20 cellular contexts compared by ENCODE assay signal in the genomic region with DNA sequence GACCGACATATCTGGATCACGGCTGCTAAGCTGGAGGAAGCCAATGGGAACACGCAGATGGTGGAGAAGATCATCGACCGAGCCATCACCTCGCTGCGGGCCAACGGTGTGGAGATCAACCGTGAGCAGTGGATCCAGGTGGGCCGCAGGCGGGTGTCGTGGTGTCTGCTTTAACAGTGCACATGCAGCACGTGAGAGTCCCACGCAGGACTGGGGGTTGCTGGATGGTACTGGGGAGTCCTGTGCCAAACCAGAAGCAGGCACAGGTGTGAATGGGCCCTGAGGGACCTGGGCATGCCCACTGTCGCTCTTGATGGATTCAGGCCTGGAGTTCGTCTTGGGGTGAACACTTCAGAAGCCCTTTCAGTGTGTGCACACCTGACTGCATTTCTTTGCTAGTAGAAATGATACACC. TPM values are rescaled to one million over a fixed set of nuclear protein-coding genes. Genes with fewer than 3 reads are reported as not detected.
DNase-seq lines count a peak whose midpoint lies in the region; ATAC-seq and TF ChIP-seq lines count a peak whose summit lies in the region.
"Had no signal": no experiment of that assay in that cellular context is flagged by ENCODE, and none has a peak within 500 bp of the region (broad histone marks: within the 10 kb centered on the region; RNA-seq: fewer than 3 reads in every experiment).

No MANE protein-coding gene starts in this region.

- H3K4me1 Mint-ChIP-seq in activated CD8-positive, alpha-beta memory T cell treated with anti-CD3 and anti-CD28 coated beads, Interleukin-2, amount 10 ng/mL, durations not matched to agents 7 days and 5 days = peaks cover 61% of the 10 kb centered on the region
- peaks cover 31% of the 10 kb centered on the region for H3K4me1 Mint-ChIP-seq in activated T-helper 17 cell treated with anti-CD3 and anti-CD28 coated beads, Interleukin-2, amount 50 U/mL, for 72 hours
- H3K4me1 Mint-ChIP-seq in natural killer cell = peaks cover 25 to 32% of the 10 kb centered on the region in 2 donors

- H3K4me3 ChIP-seq in WERI-Rb-1 (ENCODE audit: low read depth, low read length) (no peak overlapping the region), lower leg skin (ENCODE audit: low read depth, poor library complexity, severe bottlenecking) (no peak overlapping the region)
- H3K4me3 ChIP-seq: breast epithelium, Peyer's patch, SK-N-MC, upper lobe of left lung had no signal

- TF ChIP-seq POLR2A in lower leg skin (IDR thresholded peaks at IDR 0.05) = no peak

- TF ChIP-seq CTCF in natural killer cell (IDR thresholded peaks at IDR 0.05) = no peak
- no peak for TF ChIP-seq CTCF in WERI-Rb-1 (IDR thresholded peaks at IDR 0.05; ENCODE audit: low read depth, low read length)
- no peak for TF ChIP-seq CTCF in lower leg skin (IDR thresholded peaks at IDR 0.05)

- no peaks in the 10 kb centered on the region for H3K27me3 ChIP-seq in WERI-Rb-1 (ENCODE audit: insufficient read depth, low read depth, severe bottlenecking)
- H3K27me3 ChIP-seq: breast epithelium, Peyer's patch, upper lobe of left lung had no signal

- CTCF ChIA-PET in activated CD8-positive, alpha-beta memory T cell treated with anti-CD3 and anti-CD28 coated beads, Interleukin-2, amount 10 ng/mL, durations not matched to agents 7 days and 5 days (lab: Charles Lee) = interaction anchor here (1.3 to 2.5 kb wide), 3 partner anchors 20 to 31 kb away, joined by 4 to 20 read pairs (median 12); a partner anchor contains a TSS

- peaks cover 57% of the 10 kb centered on the region for H3K36me3 Mint-ChIP-seq in activated CD8-positive, alpha-beta memory T cell treated with anti-CD3 and anti-CD28 coated beads, Interleukin-2, amount 10 ng/mL, durations not matched to agents 7 days and 5 days
- H3K36me3 Mint-ChIP-seq in activated T-helper 17 cell treated with anti-CD3 and anti-CD28 coated beads, Interleukin-2, amount 50 U/mL, for 72 hours (ENCODE audit: low read depth) = peaks cover 84% of the 10 kb centered on the region
- H3K36me3 Mint-ChIP-seq in natural killer cell = peaks cover 7% of the 10 kb centered on the region

- peak; percentile 37 for ATAC-seq in activated CD8-positive, alpha-beta memory T cell treated with anti-CD3 and anti-CD28 coated beads, Interleukin-2, amount 10 ng/mL, durations not matched to agents 7 days and 5 days
- ATAC-seq in HG03097 (IDR thresholded peaks at IDR 0.05; ENCODE audit: low FRiP score, unreplicated experiment) (peak; percentile 38), natural killer cell (peak in 2 of 3 donors; percentile 34 to 46), HG03342 (IDR thresholded peaks at IDR 0.05; ENCODE audit: unreplicated experiment) (no peak)
- ATAC-seq in activated T-helper 17 cell treated with anti-CD3 and anti-CD28 coated beads, Interleukin-2, amount 50 U/mL, for 72 hours (replicated peaks) = no peak

- peaks cover 5% of the 10 kb centered on the region for H3K9me3 Mint-ChIP-seq in activated CD8-positive, alpha-beta memory T cell treated with anti-CD3 and anti-CD28 coated beads, Interleukin-2, amount 10 ng/mL, durations not matched to agents 7 days and 5 days (ENCODE audit: low read depth)
- H3K9me3 Mint-ChIP-seq in activated T-helper 17 cell treated with anti-CD3 and anti-CD28 coated beads, Interleukin-2, amount 50 U/mL, for 72 hours = no peaks in the 10 kb centered on the region
- H3K9me3 Mint-ChIP-seq in natural killer cell = no peaks in the 10 kb centered on the region
- H3K9me3 Mint-ChIP-seq: IgD-negative memory B cell had no signal

- H3K9me3 ChIP-seq in WERI-Rb-1 (ENCODE audit: severe bottlenecking) = no peaks in the 10 kb centered on the region
- H3K9me3 ChIP-seq: breast epithelium, upper lobe of left lung had no signal

- peak overlapping the region; percentile 72 for H3K27ac Mint-ChIP-seq in activated CD8-positive, alpha-beta memory T cell treated with anti-CD3 and anti-CD28 coated beads, Interleukin-2, amount 10 ng/mL, durations not matched to agents 7 days and 5 days
- H3K27ac Mint-ChIP-seq in activated T-helper 17 cell treated with anti-CD3 and anti-CD28 coated beads, Interleukin-2, amount 50 U/mL, for 72 hours = peak overlapping the region; percentile 81
- peak overlapping the region; percentile 60 to 77 for H3K27ac Mint-ChIP-seq in natural killer cell

- no peak for DNase-seq in activated CD8-positive, alpha-beta memory T cell treated with anti-CD3 and anti-CD28 coated beads, Interleukin-2, amount 10 ng/mL, durations not matched to agents 7 days and 5 days
- no peak for DNase-seq in activated CD8-positive, alpha-beta memory T cell treated with anti-CD3 and anti-CD28 coated beads for 24 hours
- DNase-seq in natural killer cell = no peak
- no peak for DNase-seq in WERI-Rb-1
- no peak for DNase-seq in lower leg skin (ENCODE audit: low spot score in 2 of 2)
- DNase-seq: dermis blood vessel endothelial cell, NCI-H1694 treated with DMSO at 0.1 percent for 48 hours, NCI-H2227 treated with DMSO at 0.1 percent for 48 hours, Peyer's patch, upper lobe of left lung had no signal

- H3K27me3 Mint-ChIP-seq in activated CD8-positive, alpha-beta memory T cell treated with anti-CD3 and anti-CD28 coated beads, Interleukin-2, amount 10 ng/mL, durations not matched to agents 7 days and 5 days = no peaks in the 10 kb centered on the region
- no peaks in the 10 kb centered on the region for H3K27me3 Mint-ChIP-seq in activated T-helper 17 cell treated with anti-CD3 and anti-CD28 coated beads, Interleukin-2, amount 50 U/mL, for 72 hours
- H3K27me3 Mint-ChIP-seq in natural killer cell (ENCODE audit: low read depth in 2 of 2) = no peaks in the 10 kb centered on the region
- H3K27me3 Mint-ChIP-seq: IgD-negative memory B cell had no signal

- intact Hi-C loops in natural killer cell (cut with micrococcal nuclease) (no loop called here), lower leg skin (cut with DNase I; ENCODE audit: low total_unique reads) (no loop called here)

- H3K27ac ChIP-seq in WERI-Rb-1 = no peak overlapping the region
- H3K27ac ChIP-seq: breast epithelium, C4-2B, epithelial cell of prostate, upper lobe of left lung had no signal

- 91 to 95% methylated on average over 16 of the region's 16 CpGs for WGBS in lower leg skin, 2 donors

- no peak overlapping the region for H3K4me3 Mint-ChIP-seq in activated CD8-positive, alpha-beta memory T cell treated with anti-CD3 and anti-CD28 coated beads, Interleukin-2, amount 10 ng/mL, durations not matched to agents 7 days and 5 days
- peak overlapping the region; percentile 67 for H3K4me3 Mint-ChIP-seq in activated T-helper 17 cell treated with anti-CD3 and anti-CD28 coated beads, Interleukin-2, amount 50 U/mL, for 72 hours
- no peak overlapping the region for H3K4me3 Mint-ChIP-seq in natural killer cell
- H3K4me3 Mint-ChIP-seq: IgD-negative memory B cell had no signal

- H3K36me3 ChIP-seq in WERI-Rb-1 = peaks cover 3% of the 10 kb centered on the region; the same call in 1 of the 2 replicates

RNA-seq across cellular contexts. Expression of a gene that starts 24.6 kb away (rescaled TPM):
- 10 to 100 TPM; 17.5 to 19.0 TPM for total RNA-seq in activated CD8-positive, alpha-beta memory T cell treated with anti-CD3 and anti-CD28 coated beads, Interleukin-2, amount 10 ng/mL, durations not matched to agents 7 days and 5 days
- 10 to 100 TPM; 12.8 to 21.5 TPM for total RNA-seq in activated T-helper 17 cell treated with anti-CD3 and anti-CD28 coated beads, Interleukin-2, amount 50 U/mL, for 72 hours
- 1 to 10 TPM; 4.3 to 5.5 (median 5.3) TPM for total RNA-seq in natural killer cell
- 1 to 10 TPM in 1 of 4 donors, under 1 TPM in 3; 0.39 to 1.8 (median 0.66) TPM for total RNA-seq in lower leg skin

RNA-seq across cellular contexts. Expression of a gene that starts 30.4 kb away (rescaled TPM):
- 10 to 100 TPM; 77.5 to 80.6 TPM for total RNA-seq in activated CD8-positive, alpha-beta memory T cell treated with anti-CD3 and anti-CD28 coated beads, Interleukin-2, amount 10 ng/mL, durations not matched to agents 7 days and 5 days
- total RNA-seq in activated T-helper 17 cell treated with anti-CD3 and anti-CD28 coated beads, Interleukin-2, amount 50 U/mL, for 72 hours = 10 to 100 TPM; 88.5 to 97.4 TPM
- total RNA-seq in natural killer cell = 10 to 100 TPM; 52.7 to 63.0 (median 55.0) TPM
- total RNA-seq in lower leg skin = 10 to 100 TPM; 66.8 to 88.3 (median 79.1) TPM

RNA-seq across cellular contexts. Expression of a gene that starts 31.9 kb away (rescaled TPM):
- 10 to 100 TPM; 26.0 to 33.4 TPM for total RNA-seq in activated CD8-positive, alpha-beta memory T cell treated with anti-CD3 and anti-CD28 coated beads, Interleukin-2, amount 10 ng/mL, durations not matched to agents 7 days and 5 days
- 10 to 100 TPM; 21.4 to 32.7 TPM for total RNA-seq in activated T-helper 17 cell treated with anti-CD3 and anti-CD28 coated beads, Interleukin-2, amount 50 U/mL, for 72 hours
- total RNA-seq in natural killer cell = 10 to 100 TPM; 15.2 to 22.3 (median 17.6) TPM
- total RNA-seq in lower leg skin = 10 to 100 TPM in 3 of 4 donors, 1 to 10 TPM in 1; 8.1 to 11.3 (median 10.6) TPM
- total RNA-seq: H4 had no signal

RNA-seq across cellular contexts. Expression of a gene that starts 38.1 kb away (rescaled TPM):
- 1 to 10 TPM in 1 of 2 experiments, under 1 TPM in 1; 0.20 to 1.8 TPM for total RNA-seq in activated CD8-positive, alpha-beta memory T cell treated with anti-CD3 and anti-CD28 coated beads, Interleukin-2, amount 10 ng/mL, durations not matched to agents 7 days and 5 days
- under 1 TPM; 0.13 to 0.22 TPM for total RNA-seq in activated T-helper 17 cell treated with anti-CD3 and anti-CD28 coated beads, Interleukin-2, amount 50 U/mL, for 72 hours
- not detected for total RNA-seq in natural killer cell
- 1 to 10 TPM; 1.1 to 7.3 (median 4.3) TPM for total RNA-seq in lower leg skin
- total RNA-seq: mononuclear cell had no signal

RNA-seq across cellular contexts. Expression of a gene that starts 41.6 kb away (rescaled TPM):
- 10 to 100 TPM; 13.5 to 18.2 TPM for total RNA-seq in activated CD8-positive, alpha-beta memory T cell treated with anti-CD3 and anti-CD28 coated beads, Interleukin-2, amount 10 ng/mL, durations not matched to agents 7 days and 5 days
- total RNA-seq in activated T-helper 17 cell treated with anti-CD3 and anti-CD28 coated beads, Interleukin-2, amount 50 U/mL, for 72 hours = 10 to 100 TPM; 13.9 to 21.3 TPM
- total RNA-seq in natural killer cell (10 to 100 TPM; 11.5 to 16.8 (median 13.8) TPM), lower leg skin (10 to 100 TPM; 15.3 to 19.8 (median 16.7) TPM)

Comparison
In these comparisons a context has a peak if more than half of its experiments do, and no peak if none do; other contexts are left out.
1. ATAC-seq: peak in activated CD8-positive, alpha-beta memory T cell treated with anti-CD3 and anti-CD28 coated beads, Interleukin-2, amount 10 ng/mL, durations not matched to agents 7 days and 5 days (single experiment), HG03097 (single experiment) and natural killer cell (2 of 3); none in activated T-helper 17 cell treated with anti-CD3 and anti-CD28 coated beads, Interleukin-2, amount 50 U/mL, for 72 hours (single experiment) and HG03342 (single experiment).
2. Peak in every context shown above with its lines, with median percentiles within 50 percentile points of each other: H3K27ac Mint-ChIP-seq.